Comparison of ENCODE assay signal across 8 cellular contexts in the genomic region with DNA sequence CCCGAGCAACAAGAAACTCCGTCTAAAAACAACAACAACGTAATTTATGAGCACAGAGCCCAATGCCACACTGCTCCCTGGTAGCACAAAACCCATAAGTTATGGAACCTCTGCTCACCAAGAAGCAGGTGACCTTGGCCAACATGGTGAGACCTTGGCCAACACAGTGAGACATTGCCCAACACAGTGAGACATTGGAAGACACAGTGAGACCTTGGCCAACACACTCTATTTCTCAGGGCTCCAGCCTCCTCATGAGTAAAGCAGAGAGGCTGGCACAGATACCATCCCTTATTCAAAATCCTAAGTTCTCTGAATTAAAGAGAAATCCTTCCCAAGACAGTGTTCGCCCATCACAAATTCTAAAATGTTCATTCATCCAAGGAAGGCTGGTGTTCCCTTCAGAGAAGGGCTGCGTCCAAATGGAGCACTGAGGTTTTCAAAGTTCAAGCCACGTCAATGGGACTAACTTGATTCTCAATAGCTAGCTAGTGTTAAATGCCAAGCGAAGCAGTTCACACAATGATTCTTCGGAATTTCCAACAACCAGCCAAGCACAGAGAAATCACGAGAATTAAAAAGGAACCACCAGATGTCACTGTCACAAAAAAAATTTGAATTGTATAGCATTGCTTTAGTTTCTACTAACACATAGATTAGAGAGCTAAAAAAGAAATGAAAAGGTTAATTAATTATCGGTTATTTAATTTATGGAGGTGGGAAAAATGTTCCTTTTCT. TPM values are rescaled to one million over a fixed set of nuclear protein-coding genes. Genes with fewer than 3 reads are reported as not detected.
DNase-seq lines count a peak whose midpoint lies in the region; ATAC-seq, FAIRE-seq and TF ChIP-seq lines count a peak whose summit lies in the region.

No MANE protein-coding gene starts in this region.

- H3K27me3 Mint-ChIP-seq in effector memory CD8-positive, alpha-beta T cell, result no peaks in the 10 kb centered on the region

- no peaks in the 10 kb centered on the region for H3K4me1 ChIP-seq in osteoblast (ENCODE audit: insufficient read depth, low read length)

- no peak overlapping the region for H3K27ac Mint-ChIP-seq in effector memory CD8-positive, alpha-beta T cell

- ATAC-seq in effector memory CD8-positive, alpha-beta T cell (replicated peaks), result peak; percentile 32
- ATAC-seq in GM21526 (IDR thresholded peaks at IDR 0.05; ENCODE audit: low FRiP score, unreplicated experiment), result no peak

- H3K27ac ChIP-seq in osteoblast (ENCODE audit: low read depth, low read length), result no peak overlapping the region

- H3K4me3 Mint-ChIP-seq in effector memory CD8-positive, alpha-beta T cell, result no peak overlapping the region

- FAIRE-seq in A204.1 (lab: Jason Lieb, UNC) (peak; percentile 96), GM12892 (lab: Jason Lieb, UNC) (peak; percentile 5)

- peak; percentile 42 for TF ChIP-seq CTCF in osteoblast (IDR thresholded peaks at IDR 0.05; ENCODE audit: extremely low read depth, low read depth, low read length)

- H3K36me3 ChIP-seq in osteoblast (ENCODE audit: insufficient read depth, low read length), result no peaks in the 10 kb centered on the region

- peaks cover 2% of the 10 kb centered on the region for H3K36me3 Mint-ChIP-seq in effector memory CD8-positive, alpha-beta T cell (ENCODE audit: insufficient read depth)

- H3K9me3 Mint-ChIP-seq in effector memory CD8-positive, alpha-beta T cell, result no peaks in the 10 kb centered on the region

- H3K27me3 ChIP-seq in osteoblast (ENCODE audit: insufficient read depth, low read length), result no peaks in the 10 kb centered on the region

- no peaks in the 10 kb centered on the region for H3K9me3 ChIP-seq in osteoblast (ENCODE audit: low read depth, low read length)

- peaks cover 17 to 33% of the 10 kb centered on the region in 2 donors for H3K4me1 Mint-ChIP-seq in effector memory CD8-positive, alpha-beta T cell (ENCODE audit: low read depth in 2 of 2)

- H2AFZ ChIP-seq in osteoblast (ENCODE audit: low read length), result peak overlapping the region; percentile 10

- H3K4me3 ChIP-seq in osteoblast (ENCODE audit: insufficient read depth, low read length), result no peak overlapping the region

- no peak for TF ChIP-seq POLR2A in GM12892 (IDR thresholded peaks at IDR 0.05; ENCODE audit: low read depth, low read length)

- DNase-seq in GM12892 (ENCODE audit: insufficient read length) (no peak), NCI-H460 (ENCODE audit: extremely low read depth, low read depth) (peak; percentile 20), osteoblast (ENCODE audit: insufficient read length, low spot score, missing footprints) (no peak), dedifferentiated amniotic fluid mesenchymal stem cell (ENCODE audit: extremely low spot score) (no peak), occipital lobe (lab: John Stamatoyannopoulos, UW) (no peak)
- DNase-seq in effector memory CD8-positive, alpha-beta T cell, result no peak

- peaks cover 20% of the 10 kb centered on the region for H3K79me2 ChIP-seq in osteoblast (ENCODE audit: insufficient read depth, low read length)

- H4K20me1 ChIP-seq in osteoblast (ENCODE audit: insufficient read depth, low read length), result peaks cover 6% of the 10 kb centered on the region

- H3K4me2 ChIP-seq in osteoblast (ENCODE audit: insufficient read depth, low read length), result no peak overlapping the region

RNA-seq across cellular contexts. Expression of a gene that starts 29.4 kb away (rescaled TPM):
- 1.6 TPM for polyA plus RNA-seq in GM12892 (2012; ENCODE audit: missing spikeins)
- 6.6 and 10.5 TPM in 2 replicates for total RNA-seq in NCI-H460 (2014; rRNA removed; shearing (Covaris generic))
- 2.8 and 7.8 TPM in 2 replicates for polyA plus RNA-seq in NCI-H460 (2014; cell fraction: nucleus; rRNA removed)
- total RNA-seq in osteoblast (14.1 and 18.5 TPM in 2 replicates), occipital lobe (6.9 TPM)
